Comparison of ENCODE assay signal across 10 cellular contexts in the genomic region with DNA sequence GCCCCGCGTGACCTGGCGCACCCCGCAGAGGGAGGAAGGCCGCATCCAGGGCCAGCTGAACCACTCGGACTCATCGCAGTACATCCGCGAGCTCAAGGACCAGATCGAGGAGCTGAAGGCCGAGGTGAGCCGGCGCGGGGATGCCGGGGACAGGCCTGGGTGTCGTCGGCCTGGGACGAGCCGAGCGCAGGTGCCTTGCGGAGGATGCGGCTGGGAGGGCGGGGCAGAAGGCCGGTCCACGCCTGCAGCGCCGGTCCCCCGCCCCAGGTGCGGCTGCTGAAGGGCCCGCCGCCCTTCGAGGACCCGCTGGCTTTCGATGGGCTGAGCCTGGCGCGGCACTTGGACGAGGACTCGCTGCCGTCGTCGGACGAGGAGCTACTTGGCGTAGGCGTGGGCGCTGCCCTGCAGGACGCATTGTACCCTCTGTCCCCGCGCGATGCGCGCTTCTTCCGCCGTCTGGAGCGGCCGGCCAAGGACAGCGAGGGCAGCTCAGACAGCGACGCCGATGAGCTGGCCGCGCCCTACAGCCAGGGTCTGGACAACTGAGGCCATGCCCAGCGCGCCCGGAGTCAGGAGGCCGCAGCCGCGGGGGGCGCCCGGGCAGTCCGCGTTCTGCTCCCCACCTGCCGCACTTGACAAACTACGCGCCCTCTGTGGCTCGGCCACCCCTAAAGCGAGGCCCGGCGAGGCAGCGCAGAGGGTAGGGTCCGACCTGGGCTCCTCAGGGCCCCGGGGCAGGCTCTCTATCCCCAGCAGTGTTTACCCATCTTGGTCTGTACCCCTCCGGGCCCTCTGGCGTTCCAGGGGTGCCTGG. TPM values are rescaled to one million over a fixed set of nuclear protein-coding genes. Genes with fewer than 3 reads are reported as not detected.
DNase-seq lines count a peak whose midpoint lies in the region; ATAC-seq and TF ChIP-seq lines count a peak whose summit lies in the region.
"Had no signal": no experiment of that assay in that cellular context is flagged by ENCODE, and none has a peak within 500 bp of the region (broad histone marks: within the 10 kb centered on the region; RNA-seq: fewer than 3 reads in every experiment).

No MANE protein-coding gene starts in this region.

- no peaks in the 10 kb centered on the region for H3K79me2 ChIP-seq in GM23338 (replicated peaks; ENCODE audit: insufficient read depth)

- H3K4me3 ChIP-seq in GM23338 (peak overlapping the region; percentile 67), mucosa of descending colon (no peak overlapping the region), upper lobe of right lung (no peak overlapping the region)
- H3K4me3 ChIP-seq: right lobe of liver had no signal

- ATAC-seq in GM23338 (peak; percentile 30), mucosa of descending colon (peak; percentile 16), upper lobe of right lung (no peak)
- ATAC-seq in activated T-helper 17 cell treated with anti-CD3 and anti-CD28 coated beads, Interleukin-2, amount 50 U/mL, for 72 hours (replicated peaks), result peak; percentile 25

- no peaks in the 10 kb centered on the region for H3K36me3 ChIP-seq in GM23338 (ENCODE audit: insufficient read depth)
- no peaks in the 10 kb centered on the region for H3K36me3 ChIP-seq in mucosa of descending colon (ENCODE audit: low read depth)
- no peaks in the 10 kb centered on the region for H3K36me3 ChIP-seq in upper lobe of right lung
- H3K36me3 ChIP-seq: right lobe of liver had no signal

- no peaks in the 10 kb centered on the region for H3K9me3 Mint-ChIP-seq in GM23338
- H3K9me3 Mint-ChIP-seq in activated T-helper 17 cell treated with anti-CD3 and anti-CD28 coated beads, Interleukin-2, amount 50 U/mL, for 72 hours, result no peaks in the 10 kb centered on the region

- no peaks in the 10 kb centered on the region for H3K36me3 Mint-ChIP-seq in GM23338 (ENCODE audit: low read depth)
- no peaks in the 10 kb centered on the region for H3K36me3 Mint-ChIP-seq in activated T-helper 17 cell treated with anti-CD3 and anti-CD28 coated beads, Interleukin-2, amount 50 U/mL, for 72 hours (ENCODE audit: low read depth)

- H3K4me1 ChIP-seq in GM23338 (ENCODE audit: insufficient read depth) (peaks cover 36% of the 10 kb centered on the region), mucosa of descending colon (ENCODE audit: low read depth) (peaks cover 23% of the 10 kb centered on the region), upper lobe of right lung (peaks cover 12% of the 10 kb centered on the region)

- 0 out of 2 replicates have a peak, but pooled peaks cover 7% of the 10 kb centered on the region for H3F3A ChIP-seq in GM23338 (replicated peaks; ENCODE audit: low read depth)

- H3K4me1 Mint-ChIP-seq in GM23338, result peaks cover 22% of the 10 kb centered on the region
- peaks cover 7% of the 10 kb centered on the region for H3K4me1 Mint-ChIP-seq in activated T-helper 17 cell treated with anti-CD3 and anti-CD28 coated beads, Interleukin-2, amount 50 U/mL, for 72 hours

- intact Hi-C loops in mucosa of descending colon (cut with DNase I, micrococcal nuclease) (no loop called here), upper lobe of right lung (cut with DNase I) (no loop called here)

- TF ChIP-seq CTCF in GM23338 (conservative IDR thresholded peaks at IDR 0.05; ENCODE audit: low read depth in 2 of 2), result no peak
- TF ChIP-seq CTCF in mucosa of descending colon (IDR thresholded peaks at IDR 0.05), result no peak
- TF ChIP-seq CTCF in upper lobe of right lung (IDR thresholded peaks at IDR 0.05), result no peak

- no peaks in the 10 kb centered on the region for H3K9me2 ChIP-seq in GM23338 (ENCODE audit: insufficient read depth)

- peak overlapping the region; percentile 84 for H3K4me2 ChIP-seq in GM23338

- H4K20me1 ChIP-seq in GM23338 (replicated peaks; ENCODE audit: insufficient read depth), result no peaks in the 10 kb centered on the region

- H3K27me3 ChIP-seq in GM23338 (ENCODE audit: insufficient read depth), result peaks cover 67% of the 10 kb centered on the region
- peaks cover 28% of the 10 kb centered on the region for H3K27me3 ChIP-seq in upper lobe of right lung
- H3K27me3 ChIP-seq: right lobe of liver had no signal

- H2AFZ ChIP-seq in GM23338, result peak overlapping the region; percentile 47; the same call in 1 of the 2 replicates

- H3K27me3 Mint-ChIP-seq in GM23338 (ENCODE audit: insufficient read depth, low read depth, poor library complexity), result peaks cover 52% of the 10 kb centered on the region
- H3K27me3 Mint-ChIP-seq in activated T-helper 17 cell treated with anti-CD3 and anti-CD28 coated beads, Interleukin-2, amount 50 U/mL, for 72 hours, result no peaks in the 10 kb centered on the region

- no peak overlapping the region for H3K27ac ChIP-seq in GM23338 (ENCODE audit: low read depth)
- no peak overlapping the region for H3K27ac ChIP-seq in upper lobe of right lung
- H3K27ac ChIP-seq in caudate nucleus (ENCODE audit: low read depth, low read length), result no peak overlapping the region
- H3K27ac ChIP-seq: heart left ventricle, right lobe of liver had no signal

- H3K4me3 Mint-ChIP-seq in GM23338, result peak overlapping the region; percentile 69; the same call in 2 of the 3 replicates
- H3K4me3 Mint-ChIP-seq in activated T-helper 17 cell treated with anti-CD3 and anti-CD28 coated beads, Interleukin-2, amount 50 U/mL, for 72 hours, result no peak overlapping the region

- DNase-seq in GM23338 (ENCODE audit: low spot score) (peak; percentile 64), mucosa of descending colon (peak in 2 of 3 donors; percentile 56 to 58), upper lobe of right lung (no peak), caudate nucleus (lab: John Stamatoyannopoulos, UW) (no peak)
- DNase-seq in central memory CD4-positive, alpha-beta T cell, result no peak
- DNase-seq: KBM-7 had no signal

- no peak overlapping the region for H3K27ac Mint-ChIP-seq in GM23338
- no peak overlapping the region for H3K27ac Mint-ChIP-seq in activated T-helper 17 cell treated with anti-CD3 and anti-CD28 coated beads, Interleukin-2, amount 50 U/mL, for 72 hours

- no peaks in the 10 kb centered on the region for H3K9me3 ChIP-seq in mucosa of descending colon
- no peaks in the 10 kb centered on the region for H3K9me3 ChIP-seq in upper lobe of right lung
- H3K9me3 ChIP-seq: heart left ventricle, right lobe of liver had no signal

TF ChIP-seq in GM23338, 12 proteins besides CTCF, POLR2A, EP300 and RAD21 (continues in another document):
- TF ChIP-seq, protein P1, sequence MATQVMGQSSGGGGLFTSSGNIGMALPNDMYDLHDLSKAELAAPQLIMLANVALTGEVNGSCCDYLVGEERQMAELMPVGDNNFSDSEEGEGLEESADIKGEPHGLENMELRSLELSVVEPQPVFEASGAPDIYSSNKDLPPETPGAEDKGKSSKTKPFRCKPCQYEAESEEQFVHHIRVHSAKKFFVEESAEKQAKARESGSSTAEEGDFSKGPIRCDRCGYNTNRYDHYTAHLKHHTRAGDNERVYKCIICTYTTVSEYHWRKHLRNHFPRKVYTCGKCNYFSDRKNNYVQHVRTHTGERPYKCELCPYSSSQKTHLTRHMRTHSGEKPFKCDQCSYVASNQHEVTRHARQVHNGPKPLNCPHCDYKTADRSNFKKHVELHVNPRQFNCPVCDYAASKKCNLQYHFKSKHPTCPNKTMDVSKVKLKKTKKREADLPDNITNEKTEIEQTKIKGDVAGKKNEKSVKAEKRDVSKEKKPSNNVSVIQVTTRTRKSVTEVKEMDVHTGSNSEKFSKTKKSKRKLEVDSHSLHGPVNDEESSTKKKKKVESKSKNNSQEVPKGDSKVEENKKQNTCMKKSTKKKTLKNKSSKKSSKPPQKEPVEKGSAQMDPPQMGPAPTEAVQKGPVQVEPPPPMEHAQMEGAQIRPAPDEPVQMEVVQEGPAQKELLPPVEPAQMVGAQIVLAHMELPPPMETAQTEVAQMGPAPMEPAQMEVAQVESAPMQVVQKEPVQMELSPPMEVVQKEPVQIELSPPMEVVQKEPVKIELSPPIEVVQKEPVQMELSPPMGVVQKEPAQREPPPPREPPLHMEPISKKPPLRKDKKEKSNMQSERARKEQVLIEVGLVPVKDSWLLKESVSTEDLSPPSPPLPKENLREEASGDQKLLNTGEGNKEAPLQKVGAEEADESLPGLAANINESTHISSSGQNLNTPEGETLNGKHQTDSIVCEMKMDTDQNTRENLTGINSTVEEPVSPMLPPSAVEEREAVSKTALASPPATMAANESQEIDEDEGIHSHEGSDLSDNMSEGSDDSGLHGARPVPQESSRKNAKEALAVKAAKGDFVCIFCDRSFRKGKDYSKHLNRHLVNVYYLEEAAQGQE (IDR thresholded peaks at IDR 0.05; ENCODE audit: unreplicated experiment), result no peak
- TF ChIP-seq JUNB (IDR thresholded peaks at IDR 0.05; ENCODE audit: unreplicated experiment), result no peak
- peak; percentile 47 for TF ChIP-seq POLR2AphosphoS5 (IDR thresholded peaks at IDR 0.05; ENCODE audit: low read depth)

RNA-seq across cellular contexts. Expression of a gene that starts 10.8 kb away (rescaled TPM):
- 12.1 and 17.6 TPM in 2 replicates for total RNA-seq in GM23338 (2014; rRNA removed; shearing (Covaris generic))
- polyA plus RNA-seq in GM23338 (2016; fragmentation: Nextera tagmentation; extraction: Ambion mirVana), result 17.9 and 22.3 TPM in 2 replicates
- under 1 TPM; 0.19 to 0.21 TPM for total RNA-seq in activated T-helper 17 cell treated with anti-CD3 and anti-CD28 coated beads, Interleukin-2, amount 50 U/mL, for 72 hours
- total RNA-seq in mucosa of descending colon, result under 1 TPM; 0.22 to 0.58 (median 0.23) TPM
- total RNA-seq in upper lobe of right lung, result 2.6 TPM

RNA-seq across cellular contexts. Expression of a gene that starts 24.9 kb away (rescaled TPM):
- 4.5 and 4.8 TPM in 2 replicates for total RNA-seq in GM23338 (2014; rRNA removed; shearing (Covaris generic))
- polyA plus RNA-seq in GM23338 (2016; fragmentation: Nextera tagmentation; extraction: Ambion mirVana), result 0.29 and 1.3 TPM in 2 replicates
- not detected for total RNA-seq in activated T-helper 17 cell treated with anti-CD3 and anti-CD28 coated beads, Interleukin-2, amount 50 U/mL, for 72 hours
- 1 to 10 TPM in 2 of 3 donors, under 1 TPM in 1; 0.32 to 1.5 (median 1.3) TPM for total RNA-seq in mucosa of descending colon
- total RNA-seq in upper lobe of right lung, result 11.0 TPM
- total RNA-seq: mononuclear cell had no signal

RNA-seq across cellular contexts. Expression of a gene that starts 33.3 kb away (rescaled TPM):
- 14.0 and 16.2 TPM in 2 replicates for total RNA-seq in GM23338 (2014; rRNA removed; shearing (Covaris generic))
- polyA plus RNA-seq in GM23338 (2016; fragmentation: Nextera tagmentation; extraction: Ambion mirVana), result 4.3 and 4.5 TPM in 2 replicates
- 1 to 10 TPM; 3.6 to 4.5 TPM for total RNA-seq in activated T-helper 17 cell treated with anti-CD3 and anti-CD28 coated beads, Interleukin-2, amount 50 U/mL, for 72 hours
- total RNA-seq in mucosa of descending colon, result 10 to 100 TPM in 2 of 3 donors, 1 to 10 TPM in 1; 8.3 to 17.6 (median 11.4) TPM
- total RNA-seq in upper lobe of right lung, result 15.5 TPM

RNA-seq across cellular contexts. Expression of a gene that starts 40.3 kb away (rescaled TPM):
- 22.6 and 23.2 TPM in 2 replicates for total RNA-seq in GM23338 (2014; rRNA removed; shearing (Covaris generic))
- polyA plus RNA-seq in GM23338 (2016; fragmentation: Nextera tagmentation; extraction: Ambion mirVana), result 11.3 and 12.2 TPM in 2 replicates
- 10 to 100 TPM; 39.0 to 46.3 TPM for total RNA-seq in activated T-helper 17 cell treated with anti-CD3 and anti-CD28 coated beads, Interleukin-2, amount 50 U/mL, for 72 hours
- 10 to 100 TPM; 31.5 to 49.2 (median 41.7) TPM for total RNA-seq in mucosa of descending colon
- total RNA-seq in upper lobe of right lung, result 36.4 TPM

RNA-seq across cellular contexts. Expression of a gene that starts 51.3 kb away (rescaled TPM):
- 1.7 and 5.6 TPM in 2 replicates for total RNA-seq in GM23338 (2014; rRNA removed; shearing (Covaris generic))
- polyA plus RNA-seq in GM23338 (2016; fragmentation: Nextera tagmentation; extraction: Ambion mirVana), result 6.2 and 7.0 TPM in 2 replicates
- total RNA-seq in activated T-helper 17 cell treated with anti-CD3 and anti-CD28 coated beads, Interleukin-2, amount 50 U/mL, for 72 hours, result 1 to 10 TPM; 3.7 to 7.6 TPM
- total RNA-seq in mucosa of descending colon (under 1 TPM in 1 of 3 donors, not detected in 2; 0.79 TPM), upper lobe of right lung (1.2 TPM)

Comparison
In these comparisons a context has a peak if more than half of its experiments do, and no peak if none do; other contexts are left out.
1. DNase-seq: peak in GM23338 (single experiment) and mucosa of descending colon (2 of 3); none in upper lobe of right lung (single experiment), caudate nucleus (0 of 61) and central memory CD4-positive, alpha-beta T cell (single experiment).